In the genomic region with DNA sequence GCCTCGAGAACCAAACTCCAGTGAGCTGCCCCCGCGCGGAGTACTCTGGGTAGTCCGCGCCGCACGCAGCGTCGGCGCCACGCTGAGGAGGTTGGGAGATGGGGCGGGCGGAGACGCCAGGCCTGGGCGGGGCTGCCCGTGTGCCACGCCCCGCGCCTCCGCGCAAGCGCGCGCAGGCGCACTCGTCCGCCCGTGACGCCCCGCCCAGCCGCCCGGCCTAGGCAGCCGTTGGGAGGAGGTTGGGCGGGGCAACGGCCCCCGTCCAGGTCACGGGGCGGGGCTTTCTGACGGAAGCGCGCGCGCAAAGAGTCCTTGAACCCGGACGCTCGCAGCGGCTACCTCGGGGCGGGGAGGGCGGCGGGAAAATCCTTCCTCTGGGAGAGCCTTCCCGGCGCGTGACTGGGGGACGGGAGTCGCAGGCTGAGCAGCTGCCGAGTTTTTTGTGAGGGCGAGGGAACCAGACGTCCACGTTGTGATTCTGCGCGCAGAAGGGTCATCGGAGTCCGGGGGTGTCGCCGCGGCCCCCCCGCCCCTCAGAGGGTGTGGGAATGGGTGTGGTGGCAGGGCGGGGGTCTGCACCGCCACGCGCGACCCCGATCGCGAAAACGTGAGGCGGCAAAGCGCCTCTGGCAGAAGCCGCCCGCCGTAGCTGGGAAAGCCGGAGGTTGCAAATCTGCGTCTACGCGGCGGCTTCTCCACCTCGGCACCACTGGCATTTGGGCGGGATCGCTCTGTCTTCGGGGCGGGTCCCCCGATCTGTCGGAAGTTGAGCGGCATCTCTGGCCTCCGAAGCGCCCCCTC, we compare ENCODE assay signal across 1 cellular context.
TF ChIP-seq lines count a peak whose summit lies in the region.

Gene MED26 (minus strand): TSS at position 22 of the 801 bp plus-strand sequence. CDS start 261 bp downstream, outside the sequence.

TF ChIP-seq in IMR-90, 13 proteins besides CTCF, POLR2A, EP300 and RAD21:
- TF ChIP-seq CHD1 (IDR thresholded peaks at IDR 0.05; ENCODE audit: low read depth, low read length) = no peak
- TF ChIP-seq NFE2L2 (IDR thresholded peaks at IDR 0.05; ENCODE audit: low read depth, low read length) = no peak
- TF ChIP-seq USF2 (IDR thresholded peaks at IDR 0.05; ENCODE audit: low read depth, low read length) = peak; percentile 78
- TF ChIP-seq MAZ (IDR thresholded peaks at IDR 0.05; ENCODE audit: borderline replicate concordance, low read depth, low read length) = peak; percentile 93; the same call in 1 of the 2 replicates
- TF ChIP-seq MXI1 (IDR thresholded peaks at IDR 0.05; ENCODE audit: borderline replicate concordance, low read depth, low read length) = peak; percentile 58; the same call in 1 of the 2 replicates
